22 cellular contexts compared by ENCODE assay signal in the genomic region with DNA sequence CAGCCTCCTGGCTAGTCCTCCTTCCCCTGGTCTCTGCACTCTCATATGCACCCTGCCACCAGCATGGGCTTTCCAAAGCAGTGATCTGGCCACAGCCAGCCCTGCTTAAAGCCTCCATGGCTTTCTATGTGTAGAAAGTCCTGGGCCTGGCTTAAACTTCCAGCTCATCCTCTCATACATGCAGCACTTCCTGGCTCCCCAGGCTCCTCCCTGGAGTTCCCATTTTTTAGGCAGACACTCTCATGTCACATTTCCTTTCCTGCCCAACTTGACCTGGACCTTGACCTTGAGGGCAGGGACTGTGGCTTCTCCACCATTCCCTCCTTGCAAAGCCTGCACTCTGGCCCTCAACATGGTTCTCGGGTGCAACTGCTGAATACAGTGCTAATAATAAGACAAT.
A peak's percentile ranks its signal among the peaks of the same experiment; 100 is the strongest.
DNase-seq lines count a peak whose midpoint lies in the region; ATAC-seq, FAIRE-seq and TF ChIP-seq lines count a peak whose summit lies in the region.
"Had no signal": no experiment of that assay in that cellular context is flagged by ENCODE, and none has a peak within 500 bp of the region (broad histone marks: within the 10 kb centered on the region; RNA-seq: fewer than 3 reads in every experiment).

No MANE protein-coding gene starts in this region.

- peaks cover 0 to 3% (median 0%) of the 10 kb centered on the region in 3 donors for H3K4me1 Mint-ChIP-seq in naive B cell
- H3K4me1 Mint-ChIP-seq: CD4-positive, CD25-positive, alpha-beta regulatory T cell had no signal

- FAIRE-seq in HepG2 (lab: Jason Lieb, UNC): no peak
- no peak for FAIRE-seq in H1 (lab: Jason Lieb, UNC)
- FAIRE-seq: GM12892 had no signal

- H2BK20ac ChIP-seq in H1 (ENCODE audit: low read length): no peak overlapping the region

- no peak overlapping the region for H4K8ac ChIP-seq in H1 (ENCODE audit: extremely low read depth, insufficient read depth, low read length)

- no peak overlapping the region for H4K91ac ChIP-seq in H1 (replicated peaks; ENCODE audit: insufficient read length, low read length)

- no peak overlapping the region for H3K4me2 ChIP-seq in HepG2 (ENCODE audit: low read depth, low read length)
- no peak overlapping the region for H3K4me2 ChIP-seq in H1 (ENCODE audit: insufficient read depth in 1 of 2, low read depth in 2 of 2, low read length in 2 of 2)
- H3K4me2 ChIP-seq: PC-9 had no signal

- 0 out of 2 replicates have a peak overlapping the region, but pooled peaks have one; percentile 18 for H2BK15ac ChIP-seq in H1 (ENCODE audit: low read length)

- BruUV-seq in HepG2 (replicated peaks; lab: Mats Ljungman, UMichigan): no TSS peak

- no peak for ATAC-seq in HepG2
- no peak for ATAC-seq in naive B cell (ENCODE audit: low read depth in 2 of 2)
- ATAC-seq in left colon: no peak
- ATAC-seq: HCT116, Right ventricle myocardium inferior had no signal

- DNase-seq in HepG2 (ENCODE audit: low spot score) (no peak), H1 (ENCODE audit: low read depth in 1 of 2, low spot score in 2 of 2) (no peak), naive B cell (no peak), left colon (no peak), globus pallidus (ENCODE audit: low spot score) (no peak), GOT3 (lab: John Stamatoyannopoulos, UW) (no peak)
- DNase-seq: CD4-positive, CD25-positive, alpha-beta regulatory T cell; DMS153; DND-41; NCI-H1105 treated with DMSO at 0.1 percent for 48 hours; NCI-H146; NCI-H2029; NCI-H446 treated with DMSO at 0.1 percent for 48 hours; NCI-H526; NCI-H82; NK-92 treated with Interleukin-12 subunit alpha and Interleukin-12 subunit beta, amount 100 ng/mL, for 24 hours; PC-9 had no signal

- no peak overlapping the region for H3K14ac ChIP-seq in H1 (ENCODE audit: insufficient read length)

- H3K4me3 ChIP-seq in liver (ENCODE audit: low read depth in 1 of 3, low read length in 3 of 3) (no peak overlapping the region), HepG2 (replicated peaks in 1 of 3; ENCODE audit: insufficient read depth in 1 of 3, low read depth in 2 of 3, low read length in 3 of 3) (no peak overlapping the region), H1 (ENCODE audit: extremely low read depth in 1 of 4, insufficient read depth in 2 of 4, low read depth in 3 of 4, low read length in 4 of 4) (no peak overlapping the region)
- H3K4me3 ChIP-seq: PC-9, SJSA1 had no signal

- TF ChIP-seq CTCF in liver (IDR thresholded peaks at IDR 0.05; ENCODE audit: low read depth, low read length, missing input control): no peak
- TF ChIP-seq CTCF in HepG2 (CRISPR knock-in tag; IDR thresholded peaks at IDR 0.05): no peak
- no peak for TF ChIP-seq CTCF in H1 (IDR thresholded peaks at IDR 0.05; ENCODE audit: control extremely low read depth in 1 of 3, insufficient read depth in 1 of 3, low read depth in 1 of 3, low read length in 3 of 3)

- H3K9ac ChIP-seq in liver (ENCODE audit: low read depth in 1 of 2, low read length in 2 of 2) (no peak overlapping the region), HepG2 (ENCODE audit: insufficient read depth, low read depth, low read length) (no peak overlapping the region), H1 (replicated peaks in 1 of 4; ENCODE audit: extremely low read depth in 1 of 4, low read depth in 3 of 4, low read length in 3 of 4) (no peak overlapping the region)

- H3K79me1 ChIP-seq in H1 (ENCODE audit: low read depth, low read length): no peaks in the 10 kb centered on the region

- no peak overlapping the region for H3K4me3 Mint-ChIP-seq in naive B cell
- H3K4me3 Mint-ChIP-seq: CD4-positive, CD25-positive, alpha-beta regulatory T cell had no signal

- intact Hi-C loops in HepG2 (cut with micrococcal nuclease; ENCODE audit: unreplicated experiment): no loop called here
- intact Hi-C loops in left colon (cut with DNase I, micrococcal nuclease): no loop called here

- peak overlapping the region in 4 of 6 donors; percentile 3 to 17 (median 5) for H3K27ac Mint-ChIP-seq in naive B cell
- H3K27ac Mint-ChIP-seq: CD4-positive, CD25-positive, alpha-beta regulatory T cell had no signal

- H3K27ac ChIP-seq in liver (ENCODE audit: low read depth in 1 of 2, low read length in 2 of 2) (no peak overlapping the region), HepG2 (ENCODE audit: extremely low read length, insufficient read depth, low read length) (no peak overlapping the region), H1 (ENCODE audit: low read depth, low read length) (no peak overlapping the region)
- H3K27ac ChIP-seq: PC-9, SJSA1 had no signal

- H3K4me1 ChIP-seq in liver (ENCODE audit: control insufficient read depth in 4 of 4, insufficient read depth in 4 of 4, low read length in 3 of 4): no peaks in the 10 kb centered on the region
- H3K4me1 ChIP-seq in HepG2 (ENCODE audit: insufficient read depth, low read length): no peaks in the 10 kb centered on the region
- H3K4me1 ChIP-seq in H1 (replicated peaks in 1 of 4; ENCODE audit: control insufficient read depth in 3 of 4, insufficient read depth in 4 of 4, low read length in 3 of 4): peaks cover 0 to 36% (median 11%) of the 10 kb centered on the region in 4 experiments; a peak in 6 of 7 replicates
- H3K4me1 ChIP-seq: SJSA1 had no signal

- H3K79me2 ChIP-seq in HepG2 (ENCODE audit: insufficient read depth, low read length) (no peaks in the 10 kb centered on the region), H1 (ENCODE audit: control insufficient read depth in 1 of 2, insufficient read depth in 2 of 2, low read length in 2 of 2) (no peaks in the 10 kb centered on the region)

- no peak overlapping the region for H3K4ac ChIP-seq in H1 (replicated peaks; ENCODE audit: insufficient read length, low read depth, low read length)

- H4K20me1 ChIP-seq in HepG2 (ENCODE audit: insufficient read depth, low read length): peaks cover 13% of the 10 kb centered on the region
- H4K20me1 ChIP-seq in H1 (replicated peaks in 1 of 2; ENCODE audit: control insufficient read depth in 1 of 2, insufficient read depth in 2 of 2, low read length in 2 of 2): no peaks in the 10 kb centered on the region

- H2BK5ac ChIP-seq in H1 (ENCODE audit: low read depth, low read length): no peak overlapping the region

- H2AK5ac ChIP-seq in H1 (ENCODE audit: low read depth, low read length): no peak overlapping the region

- peaks cover 29 to 32% of the 10 kb centered on the region in 2 donors for H3K36me3 Mint-ChIP-seq in naive B cell
- H3K36me3 Mint-ChIP-seq: CD4-positive, CD25-positive, alpha-beta regulatory T cell had no signal

- no peak overlapping the region for H4K5ac ChIP-seq in H1 (ENCODE audit: insufficient read length, low read depth, low read length)

- TF ChIP-seq RAD21 in liver (IDR thresholded peaks at IDR 0.05) (no peak), HepG2 (CRISPR knock-in tag; IDR thresholded peaks at IDR 0.05) (no peak), H1 (IDR thresholded peaks at IDR 0.05 in 1 of 2, conservative IDR thresholded peaks at IDR 0.05 in 1 of 2; ENCODE audit: low read depth in 2 of 2, low read length in 2 of 2) (no peak)

- H2AFZ ChIP-seq in HepG2 (ENCODE audit: low read length) (no peak overlapping the region), H1 (ENCODE audit: low read length) (no peak overlapping the region)
- H2AFZ ChIP-seq: PC-9 had no signal

- H3K56ac ChIP-seq in H1 (replicated peaks; ENCODE audit: insufficient read length, low read depth, low read length): no peak overlapping the region

- H3K9me3 ChIP-seq in liver (ENCODE audit: control insufficient read depth in 4 of 4, low read length in 3 of 4) (no peaks in the 10 kb centered on the region), HepG2 (ENCODE audit: low read length) (peaks cover 13% of the 10 kb centered on the region), H1 (ENCODE audit: insufficient read depth in 2 of 2, low read depth in 1 of 2, low read length in 1 of 2) (0 out of 4 replicates have a peak, but pooled peaks cover 0 to 2% of the 10 kb centered on the region in 2 experiments)

- TF ChIP-seq EP300 in HepG2 (IDR thresholded peaks at IDR 0.05; ENCODE audit: low read depth in 2 of 2, low read length in 2 of 2) (no peak), HepG2 (CRISPR knock-in tag; IDR thresholded peaks at IDR 0.05; ENCODE audit: borderline replicate concordance) (no peak), H1 (IDR thresholded peaks at IDR 0.05; ENCODE audit: borderline replicate concordance in 1 of 2, low read depth in 2 of 2, low read length in 2 of 2) (no peak)

- H2BK12ac ChIP-seq in H1 (ENCODE audit: low read depth, low read length): no peak overlapping the region

- H2BK120ac ChIP-seq in H1 (replicated peaks; ENCODE audit: low read depth, low read length): no peak overlapping the region

- CTCF ChIA-PET in HepG2 (lab: Yijun Ruan, JAX; ENCODE audit: low intra/inter-chr PET ratio, low total read pairs): no interaction called here
- CTCF ChIA-PET in H1 (lab: Charles Lee; ENCODE audit: partially characterized antibody): interaction anchor here (1.6 to 2.2 kb wide), 3 partner anchors 19 to 264 kb away, joined by 4 to 7 read pairs (median 4); no protein-coding TSS in a partner anchor

- H3K27me3 Mint-ChIP-seq in naive B cell: no peaks in the 10 kb centered on the region

- H3K23me2 ChIP-seq in H1 (ENCODE audit: low read depth, low read length): no peaks in the 10 kb centered on the region

- H3K18ac ChIP-seq in H1 (ENCODE audit: extremely low read depth, low read length): no peak overlapping the region

- 0 out of 4 replicates have a peak, but pooled peaks of 1 of the 2 experiments have one; percentile 15 for TF ChIP-seq POLR2A in HepG2 (IDR thresholded peaks at IDR 0.05; ENCODE audit: insufficient read depth in 1 of 2, low read depth in 2 of 2, low read length in 2 of 2)
- no peak for TF ChIP-seq POLR2A in H1 (IDR thresholded peaks at IDR 0.05; ENCODE audit: control extremely low read depth in 1 of 2, low read depth in 2 of 2, low read length in 2 of 2)

- H3K27me3 ChIP-seq in liver (ENCODE audit: control insufficient read depth in 4 of 4, insufficient read depth in 4 of 4, low read length in 3 of 4): no peaks in the 10 kb centered on the region
- H3K27me3 ChIP-seq in HepG2 (ENCODE audit: control insufficient read depth in 1 of 2, insufficient read depth in 2 of 2, low read length in 2 of 2): no peaks in the 10 kb centered on the region
- H3K27me3 ChIP-seq in H1 (replicated peaks in 1 of 4; ENCODE audit: control insufficient read depth in 3 of 4, extremely low read depth in 1 of 4, insufficient read depth in 3 of 4, low read length in 3 of 4): no peaks in the 10 kb centered on the region
- H3K27me3 ChIP-seq: SJSA1 had no signal

- POLR2A ChIA-PET in HepG2 (lab: Yijun Ruan, JAX) (no interaction called here), H1 (lab: Charles Lee; ENCODE audit: partially characterized antibody) (interaction anchor here (1.5 kb wide), 1 partner anchor 26 kb away, joined by 3 read pairs; no protein-coding TSS in a partner anchor)

- H3K23ac ChIP-seq in H1 (ENCODE audit: insufficient read length): no peak overlapping the region

- H3K36me3 ChIP-seq in liver (ENCODE audit: control insufficient read depth in 4 of 4, insufficient read depth in 3 of 4, low read depth in 1 of 4, low read length in 3 of 4): peaks cover 0 to 10% (median 0%) of the 10 kb centered on the region in 4 donors
- peaks cover 31 to 73% of the 10 kb centered on the region in 2 experiments for H3K36me3 ChIP-seq in HepG2 (replicated peaks in 1 of 2; ENCODE audit: control insufficient read depth in 1 of 2, insufficient read depth in 2 of 2, low read length in 2 of 2)
- peaks cover 0 to 4% (median 1%) of the 10 kb centered on the region in 4 experiments; a peak in 2 of 8 replicates for H3K36me3 ChIP-seq in H1 (ENCODE audit: control insufficient read depth in 2 of 4, insufficient read depth in 4 of 4, low read length in 3 of 4)
- H3K36me3 ChIP-seq: SJSA1 had no signal

- in situ Hi-C loops in HepG2 (cut with HindIII; ENCODE audit: extremely low pct_ligation_motif_present, low pct_unique_long_range_greater_than_20kb): no loop called here

- 74% methylated on average over 1 of the region's 1 CpG for WGBS in liver
- WGBS in HepG2 (ENCODE audit: low lambda C conversion rate): 96% methylated on average over 1 of the region's 1 CpG
- 87% methylated on average over 1 of the region's 1 CpG; no CpG with 5 or more reads in 1 of the 2 experiments for WGBS in H1 (ENCODE audit: extremely low coverage in 1 of 2, insufficient coverage in 1 of 2, insufficient read length in 1 of 2, insufficient replicate concordance in 2 of 2, low coverage in 1 of 2, low lambda C conversion rate in 2 of 2, missing lambda C conversion rate in 1 of 2), 2 experiments

- peaks cover 0 to 9% (median 5%) of the 10 kb centered on the region in 7 donors for H3K9me3 Mint-ChIP-seq in naive B cell
